ENCODE assay signal across 10 cellular contexts in the genomic region with DNA sequence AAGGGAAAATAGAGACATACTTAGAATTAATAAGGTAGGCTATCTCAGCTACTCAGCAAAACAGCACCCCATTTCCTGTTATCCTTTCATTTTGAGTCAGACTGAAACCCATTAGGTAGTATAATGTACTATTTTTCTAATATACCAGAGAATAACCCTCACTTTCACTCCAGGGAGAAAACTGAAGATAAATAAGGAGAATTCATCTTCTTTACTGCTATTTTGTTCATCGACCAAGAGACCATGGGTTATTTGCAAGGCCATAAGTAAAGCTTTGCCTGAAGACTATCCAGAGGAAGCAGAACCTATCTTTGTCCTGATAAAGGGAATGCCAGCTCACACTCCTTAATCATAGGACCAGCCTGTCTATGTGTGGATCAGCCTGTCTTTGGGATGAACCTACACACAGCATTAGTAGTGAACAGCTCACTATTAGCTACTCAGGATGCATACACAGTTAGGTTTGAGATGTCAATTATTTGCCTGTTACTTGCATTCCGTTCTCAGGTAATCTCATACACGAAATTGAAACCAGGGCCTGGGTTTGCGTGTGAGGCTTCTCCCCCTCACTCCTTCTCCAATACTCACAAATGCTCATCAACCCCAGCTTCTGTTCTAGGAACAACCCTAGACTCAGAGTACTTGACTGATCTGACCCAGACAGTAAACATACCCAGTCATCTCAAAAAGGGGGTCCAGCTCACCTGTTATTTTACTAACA.
A peak's percentile ranks its signal among the peaks of the same experiment; 100 is the strongest.
DNase-seq lines count a peak whose midpoint lies in the region; ATAC-seq and TF ChIP-seq lines count a peak whose summit lies in the region.
"Had no signal": no experiment of that assay in that cellular context is flagged by ENCODE, and none has a peak within 500 bp of the region (broad histone marks: within the 10 kb centered on the region; RNA-seq: fewer than 3 reads in every experiment).

No MANE protein-coding gene starts in this region.

- peak; percentile 74 for ATAC-seq in GM19395 (IDR thresholded peaks at IDR 0.05; ENCODE audit: unreplicated experiment)
- ATAC-seq in HG02870 (IDR thresholded peaks at IDR 0.05; ENCODE audit: unreplicated experiment): peak; percentile 59
- ATAC-seq in HG03571 (IDR thresholded peaks at IDR 0.05; ENCODE audit: unreplicated experiment): peak; percentile 67
- ATAC-seq: CD8-positive, alpha-beta T cell had no signal

- in situ Hi-C loops in GM13977 (cut with MboI; ENCODE audit: low pct_unique_long_range_greater_than_20kb, low sequenced_read_pairs, unreplicated experiment): loop anchor here (25.0 kb wide), 1 partner anchor 152 kb away; no protein-coding TSS in a partner anchor

- no peak for TF ChIP-seq CTCF in GM13977 (IDR thresholded peaks at IDR 0.05; ENCODE audit: extremely low read depth, insufficient read depth, missing control alignments)

- DNase-seq in GM13977 (ENCODE audit: low spot score) (peak; percentile 52), glomerular visceral epithelial cell (ENCODE audit: extremely low spot score) (no peak), SW 1271 (lab: John Stamatoyannopoulos, UW) (no peak)
- DNase-seq in stimulated activated CD8-positive, alpha-beta memory T cell treated with anti-CD3 and anti-CD28 coated beads, Interleukin-4, amount 100 ng/mL, for 48 hours: no peak
- no peak for DNase-seq in central memory CD4-positive, alpha-beta T cell
- DNase-seq: activated gamma-delta T cell; CD8-positive, alpha-beta T cell had no signal
